Comparison of ENCODE assay signal across 1 cellular context in the genomic region with DNA sequence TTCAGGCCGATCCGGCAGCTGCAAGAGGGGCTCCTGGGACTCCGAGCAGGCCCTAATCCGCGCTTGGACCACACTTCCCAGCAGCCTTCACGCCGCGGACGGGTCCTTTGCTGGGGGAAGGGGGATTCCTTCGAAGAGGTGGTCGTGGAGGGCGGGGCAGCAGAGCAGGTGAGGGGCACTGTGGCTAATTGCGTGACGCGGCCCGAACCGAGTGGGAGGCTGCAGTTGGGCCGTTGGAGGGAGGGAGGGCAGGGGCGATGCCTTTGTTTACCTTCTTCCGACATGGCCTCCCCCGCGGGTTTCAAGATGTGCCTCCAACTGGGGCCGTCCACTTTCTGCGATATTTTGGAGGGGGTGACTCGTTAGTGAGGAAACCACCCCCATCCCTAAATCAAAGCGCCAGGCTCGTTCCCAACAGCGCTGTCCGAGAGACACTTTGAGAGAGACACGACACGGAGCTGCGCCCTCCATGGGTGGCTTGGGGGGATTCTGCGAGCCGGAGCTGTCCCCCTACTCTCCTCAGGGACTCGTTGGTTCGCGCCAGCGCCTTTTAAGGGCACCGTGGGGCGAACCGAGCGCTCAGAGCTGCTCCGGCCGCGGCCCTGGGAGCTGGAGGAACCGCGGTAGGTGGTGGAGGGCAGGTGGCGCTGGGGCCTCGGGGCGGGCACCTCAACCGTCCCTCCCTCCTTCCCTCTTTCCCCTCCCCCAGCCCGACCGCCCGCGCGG.
A peak's percentile ranks its signal among the peaks of the same experiment; 100 is the strongest.
TF ChIP-seq lines count a peak whose summit lies in the region.

A gene (plus strand): TSS at position 582 of the 726 bp plus-strand sequence. CDS start 3,070 bp downstream, outside the sequence.

TF ChIP-seq in HepG2, 621 proteins besides CTCF, POLR2A, EP300 and RAD21 (continued from another document and continues in another):
- TF ChIP-seq ATF7 (IDR thresholded peaks at IDR 0.05), result peak; percentile 90
- peak; percentile 87 for TF ChIP-seq ATF7 (CRISPR knock-in tag; IDR thresholded peaks at IDR 0.05)
- TF ChIP-seq ZNF292 (CRISPR knock-in tag; IDR thresholded peaks at IDR 0.05; ENCODE audit: borderline replicate concordance, low read depth), result no peak
- peak; percentile 73 for TF ChIP-seq FOXA1 (IDR thresholded peaks at IDR 0.05)
- peak; percentile 94 for TF ChIP-seq FOXA1 (CRISPR knock-in tag; IDR thresholded peaks at IDR 0.05)
- peak; percentile 99 for TF ChIP-seq POLR2AphosphoS5 (IDR thresholded peaks at IDR 0.05; ENCODE audit: low read depth, low read length)
- peak; percentile 61 for TF ChIP-seq NCOA2 (CRISPR knock-in tag; IDR thresholded peaks at IDR 0.05)
- TF ChIP-seq, protein P1, sequence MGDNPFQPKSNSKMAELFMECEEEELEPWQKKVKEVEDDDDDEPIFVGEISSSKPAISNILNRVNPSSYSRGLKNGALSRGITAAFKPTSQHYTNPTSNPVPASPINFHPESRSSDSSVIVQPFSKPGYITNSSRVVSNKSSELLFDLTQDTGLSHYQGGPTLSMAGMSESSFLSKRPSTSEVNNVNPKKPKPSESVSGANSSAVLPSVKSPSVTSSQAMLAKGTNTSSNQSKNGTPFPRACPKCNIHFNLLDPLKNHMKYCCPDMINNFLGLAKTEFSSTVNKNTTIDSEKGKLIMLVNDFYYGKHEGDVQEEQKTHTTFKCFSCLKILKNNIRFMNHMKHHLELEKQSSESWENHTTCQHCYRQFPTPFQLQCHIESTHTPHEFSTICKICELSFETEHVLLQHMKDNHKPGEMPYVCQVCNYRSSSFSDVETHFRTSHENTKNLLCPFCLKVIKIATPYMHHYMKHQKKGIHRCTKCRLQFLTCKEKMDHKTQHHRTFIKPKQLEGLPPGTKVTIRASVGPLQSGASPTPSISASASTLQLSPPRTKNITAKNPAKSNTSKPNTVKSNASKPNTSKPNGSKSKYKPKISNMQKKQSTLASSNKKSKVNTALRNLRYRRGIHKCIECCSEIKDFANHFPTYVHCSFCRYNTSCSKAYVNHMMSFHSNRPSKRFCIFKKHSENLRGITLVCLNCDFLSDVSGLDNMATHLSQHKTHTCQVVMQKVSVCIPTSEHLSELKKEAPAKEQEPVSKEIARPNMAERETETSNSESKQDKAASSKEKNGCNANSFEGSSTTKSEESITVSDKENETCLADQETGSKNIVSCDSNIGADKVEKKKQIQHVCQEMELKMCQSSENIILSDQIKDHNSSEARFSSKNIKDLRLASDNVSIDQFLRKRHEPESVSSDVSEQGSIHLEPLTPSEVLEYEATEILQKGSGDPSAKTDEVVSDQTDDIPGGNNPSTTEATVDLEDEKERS (CRISPR knock-in tag; IDR thresholded peaks at IDR 0.05), result no peak
- TF ChIP-seq ERF (CRISPR knock-in tag; IDR thresholded peaks at IDR 0.05), result peak; percentile 91
- TF ChIP-seq, protein P2, sequence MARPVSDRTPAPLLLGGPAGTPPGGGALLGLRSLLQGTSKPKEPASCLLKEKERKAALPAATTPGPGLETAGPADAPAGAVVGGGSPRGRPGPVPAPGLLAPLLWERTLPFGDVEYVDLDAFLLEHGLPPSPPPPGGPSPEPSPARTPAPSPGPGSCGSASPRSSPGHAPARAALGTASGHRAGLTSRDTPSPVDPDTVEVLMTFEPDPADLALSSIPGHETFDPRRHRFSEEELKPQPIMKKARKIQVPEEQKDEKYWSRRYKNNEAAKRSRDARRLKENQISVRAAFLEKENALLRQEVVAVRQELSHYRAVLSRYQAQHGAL (CRISPR knock-in tag; IDR thresholded peaks at IDR 0.05; ENCODE audit: not compliant biosample characterization), result no peak
- TF ChIP-seq ARNT (IDR thresholded peaks at IDR 0.05), result no peak
- TF ChIP-seq HOXA5 (CRISPR knock-in tag; IDR thresholded peaks at IDR 0.05), result peak; percentile 90; the same call in 1 of the 2 replicates
- TF ChIP-seq GFI1 (CRISPR knock-in tag; IDR thresholded peaks at IDR 0.05; ENCODE audit: borderline replicate concordance), result no peak; the same call in 1 of the 2 replicates
- peak; percentile 49; the same call in 1 of the 2 replicates for TF ChIP-seq PITX1 (CRISPR knock-in tag; IDR thresholded peaks at IDR 0.05)
- peak; percentile 84 for TF ChIP-seq MAF1 (CRISPR knock-in tag; IDR thresholded peaks at IDR 0.05; ENCODE audit: borderline replicate concordance)
- TF ChIP-seq TSC22D2 (CRISPR knock-in tag; IDR thresholded peaks at IDR 0.05; ENCODE audit: borderline replicate concordance), result peak; percentile 68; the same call in 1 of the 2 replicates
- TF ChIP-seq HES4 (CRISPR knock-in tag; IDR thresholded peaks at IDR 0.05; ENCODE audit: borderline replicate concordance), result peak; percentile 67; the same call in 1 of the 2 replicates
- no peak for TF ChIP-seq TCF12 (IDR thresholded peaks at IDR 0.05)
- TF ChIP-seq TCF12 (CRISPR knock-in tag; IDR thresholded peaks at IDR 0.05), result no peak; the same call in 1 of the 2 replicates
- TF ChIP-seq SP2 (CRISPR knock-in tag; IDR thresholded peaks at IDR 0.05), result no peak
- TF ChIP-seq ZNF577 (CRISPR knock-in tag; IDR thresholded peaks at IDR 0.05; ENCODE audit: borderline replicate concordance, low read depth), result no peak; the same call in 1 of the 2 replicates
- TF ChIP-seq ZNF446 (CRISPR knock-in tag; IDR thresholded peaks at IDR 0.05), result no peak
- TF ChIP-seq MED1 (CRISPR knock-in tag; IDR thresholded peaks at IDR 0.05), result peak; percentile 80
- peak; percentile 81; the same call in 1 of the 2 replicates for TF ChIP-seq TMF1 (CRISPR knock-in tag; IDR thresholded peaks at IDR 0.05; ENCODE audit: low read depth)
- TF ChIP-seq, protein P3, sequence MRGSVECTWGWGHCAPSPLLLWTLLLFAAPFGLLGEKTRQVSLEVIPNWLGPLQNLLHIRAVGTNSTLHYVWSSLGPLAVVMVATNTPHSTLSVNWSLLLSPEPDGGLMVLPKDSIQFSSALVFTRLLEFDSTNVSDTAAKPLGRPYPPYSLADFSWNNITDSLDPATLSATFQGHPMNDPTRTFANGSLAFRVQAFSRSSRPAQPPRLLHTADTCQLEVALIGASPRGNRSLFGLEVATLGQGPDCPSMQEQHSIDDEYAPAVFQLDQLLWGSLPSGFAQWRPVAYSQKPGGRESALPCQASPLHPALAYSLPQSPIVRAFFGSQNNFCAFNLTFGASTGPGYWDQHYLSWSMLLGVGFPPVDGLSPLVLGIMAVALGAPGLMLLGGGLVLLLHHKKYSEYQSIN (CRISPR knock-in tag; IDR thresholded peaks at IDR 0.05; ENCODE audit: borderline replicate concordance), result no peak
- TF ChIP-seq, protein P4, sequence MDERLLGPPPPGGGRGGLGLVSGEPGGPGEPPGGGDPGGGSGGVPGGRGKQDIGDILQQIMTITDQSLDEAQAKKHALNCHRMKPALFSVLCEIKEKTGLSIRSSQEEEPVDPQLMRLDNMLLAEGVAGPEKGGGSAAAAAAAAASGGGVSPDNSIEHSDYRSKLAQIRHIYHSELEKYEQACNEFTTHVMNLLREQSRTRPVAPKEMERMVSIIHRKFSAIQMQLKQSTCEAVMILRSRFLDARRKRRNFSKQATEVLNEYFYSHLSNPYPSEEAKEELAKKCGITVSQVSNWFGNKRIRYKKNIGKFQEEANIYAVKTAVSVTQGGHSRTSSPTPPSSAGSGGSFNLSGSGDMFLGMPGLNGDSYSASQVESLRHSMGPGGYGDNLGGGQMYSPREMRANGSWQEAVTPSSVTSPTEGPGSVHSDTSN (CRISPR knock-in tag; IDR thresholded peaks at IDR 0.05), result peak; percentile 13; the same call in 1 of the 2 replicates
- TF ChIP-seq ZNF44 (CRISPR knock-in tag; IDR thresholded peaks at IDR 0.05), result no peak
- peak; percentile 78 for TF ChIP-seq KAT8 (CRISPR knock-in tag; IDR thresholded peaks at IDR 0.05)
- no peak for TF ChIP-seq ZKSCAN5 (CRISPR knock-in tag; IDR thresholded peaks at IDR 0.05)
- TF ChIP-seq ZNF776 (CRISPR knock-in tag; IDR thresholded peaks at IDR 0.05), result 0 out of 2 replicates have a peak, but pooled peaks have one; percentile 56
- TF ChIP-seq, protein P5, sequence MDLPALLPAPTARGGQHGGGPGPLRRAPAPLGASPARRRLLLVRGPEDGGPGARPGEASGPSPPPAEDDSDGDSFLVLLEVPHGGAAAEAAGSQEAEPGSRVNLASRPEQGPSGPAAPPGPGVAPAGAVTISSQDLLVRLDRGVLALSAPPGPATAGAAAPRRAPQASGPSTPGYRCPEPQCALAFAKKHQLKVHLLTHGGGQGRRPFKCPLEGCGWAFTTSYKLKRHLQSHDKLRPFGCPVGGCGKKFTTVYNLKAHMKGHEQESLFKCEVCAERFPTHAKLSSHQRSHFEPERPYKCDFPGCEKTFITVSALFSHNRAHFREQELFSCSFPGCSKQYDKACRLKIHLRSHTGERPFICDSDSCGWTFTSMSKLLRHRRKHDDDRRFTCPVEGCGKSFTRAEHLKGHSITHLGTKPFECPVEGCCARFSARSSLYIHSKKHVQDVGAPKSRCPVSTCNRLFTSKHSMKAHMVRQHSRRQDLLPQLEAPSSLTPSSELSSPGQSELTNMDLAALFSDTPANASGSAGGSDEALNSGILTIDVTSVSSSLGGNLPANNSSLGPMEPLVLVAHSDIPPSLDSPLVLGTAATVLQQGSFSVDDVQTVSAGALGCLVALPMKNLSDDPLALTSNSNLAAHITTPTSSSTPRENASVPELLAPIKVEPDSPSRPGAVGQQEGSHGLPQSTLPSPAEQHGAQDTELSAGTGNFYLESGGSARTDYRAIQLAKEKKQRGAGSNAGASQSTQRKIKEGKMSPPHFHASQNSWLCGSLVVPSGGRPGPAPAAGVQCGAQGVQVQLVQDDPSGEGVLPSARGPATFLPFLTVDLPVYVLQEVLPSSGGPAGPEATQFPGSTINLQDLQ (CRISPR knock-in tag; IDR thresholded peaks at IDR 0.05), result no peak
- peak; percentile 91; the same call in 1 of the 2 replicates for TF ChIP-seq ZNF232 (CRISPR knock-in tag; IDR thresholded peaks at IDR 0.05; ENCODE audit: borderline replicate concordance)
- no peak for TF ChIP-seq GZF1 (CRISPR knock-in tag; IDR thresholded peaks at IDR 0.05)
- TF ChIP-seq, protein P6, sequence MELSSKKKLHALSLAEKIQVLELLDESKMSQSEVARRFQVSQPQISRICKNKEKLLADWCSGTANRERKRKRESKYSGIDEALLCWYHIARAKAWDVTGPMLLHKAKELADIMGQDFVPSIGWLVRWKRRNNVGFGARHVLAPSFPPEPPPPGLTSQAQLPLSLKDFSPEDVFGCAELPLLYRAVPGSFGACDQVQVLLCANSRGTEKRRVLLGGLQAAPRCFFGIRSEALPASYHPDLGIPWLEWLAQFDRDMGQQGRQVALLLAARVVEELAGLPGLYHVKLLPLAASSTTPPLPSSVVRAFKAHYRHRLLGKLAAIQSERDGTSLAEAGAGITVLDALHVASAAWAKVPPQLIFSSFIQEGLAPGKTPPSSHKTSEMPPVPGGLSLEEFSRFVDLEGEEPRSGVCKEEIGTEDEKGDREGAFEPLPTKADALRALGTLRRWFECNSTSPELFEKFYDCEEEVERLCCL (CRISPR knock-in tag; IDR thresholded peaks at IDR 0.05; ENCODE audit: borderline replicate concordance), result no peak
- no peak; the same call in 1 of the 2 replicates for TF ChIP-seq IRF2 (CRISPR knock-in tag; IDR thresholded peaks at IDR 0.05)
- TF ChIP-seq, protein P7, sequence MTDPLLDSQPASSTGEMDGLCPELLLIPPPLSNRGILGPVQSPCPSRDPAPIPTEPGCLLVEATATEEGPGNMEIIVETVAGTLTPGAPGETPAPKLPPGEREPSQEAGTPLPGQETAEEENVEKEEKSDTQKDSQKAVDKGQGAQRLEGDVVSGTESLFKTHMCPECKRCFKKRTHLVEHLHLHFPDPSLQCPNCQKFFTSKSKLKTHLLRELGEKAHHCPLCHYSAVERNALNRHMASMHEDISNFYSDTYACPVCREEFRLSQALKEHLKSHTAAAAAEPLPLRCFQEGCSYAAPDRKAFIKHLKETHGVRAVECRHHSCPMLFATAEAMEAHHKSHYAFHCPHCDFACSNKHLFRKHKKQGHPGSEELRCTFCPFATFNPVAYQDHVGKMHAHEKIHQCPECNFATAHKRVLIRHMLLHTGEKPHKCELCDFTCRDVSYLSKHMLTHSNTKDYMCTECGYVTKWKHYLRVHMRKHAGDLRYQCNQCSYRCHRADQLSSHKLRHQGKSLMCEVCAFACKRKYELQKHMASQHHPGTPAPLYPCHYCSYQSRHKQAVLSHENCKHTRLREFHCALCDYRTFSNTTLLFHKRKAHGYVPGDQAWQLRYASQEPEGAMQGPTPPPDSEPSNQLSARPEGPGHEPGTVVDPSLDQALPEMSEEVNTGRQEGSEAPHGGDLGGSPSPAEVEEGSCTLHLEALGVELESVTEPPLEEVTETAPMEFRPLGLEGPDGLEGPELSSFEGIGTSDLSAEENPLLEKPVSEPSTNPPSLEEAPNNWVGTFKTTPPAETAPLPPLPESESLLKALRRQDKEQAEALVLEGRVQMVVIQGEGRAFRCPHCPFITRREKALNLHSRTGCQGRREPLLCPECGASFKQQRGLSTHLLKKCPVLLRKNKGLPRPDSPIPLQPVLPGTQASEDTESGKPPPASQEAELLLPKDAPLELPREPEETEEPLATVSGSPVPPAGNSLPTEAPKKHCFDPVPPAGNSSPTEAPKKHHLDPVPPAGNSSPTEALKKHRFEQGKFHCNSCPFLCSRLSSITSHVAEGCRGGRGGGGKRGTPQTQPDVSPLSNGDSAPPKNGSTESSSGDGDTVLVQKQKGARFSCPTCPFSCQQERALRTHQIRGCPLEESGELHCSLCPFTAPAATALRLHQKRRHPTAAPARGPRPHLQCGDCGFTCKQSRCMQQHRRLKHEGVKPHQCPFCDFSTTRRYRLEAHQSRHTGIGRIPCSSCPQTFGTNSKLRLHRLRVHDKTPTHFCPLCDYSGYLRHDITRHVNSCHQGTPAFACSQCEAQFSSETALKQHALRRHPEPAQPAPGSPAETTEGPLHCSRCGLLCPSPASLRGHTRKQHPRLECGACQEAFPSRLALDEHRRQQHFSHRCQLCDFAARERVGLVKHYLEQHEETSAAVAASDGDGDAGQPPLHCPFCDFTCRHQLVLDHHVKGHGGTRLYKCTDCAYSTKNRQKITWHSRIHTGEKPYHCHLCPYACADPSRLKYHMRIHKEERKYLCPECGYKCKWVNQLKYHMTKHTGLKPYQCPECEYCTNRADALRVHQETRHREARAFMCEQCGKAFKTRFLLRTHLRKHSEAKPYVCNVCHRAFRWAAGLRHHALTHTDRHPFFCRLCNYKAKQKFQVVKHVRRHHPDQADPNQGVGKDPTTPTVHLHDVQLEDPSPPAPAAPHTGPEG (CRISPR knock-in tag; IDR thresholded peaks at IDR 0.05), result peak; percentile 87
- no peak for TF ChIP-seq RAD51 (IDR thresholded peaks at IDR 0.05; ENCODE audit: borderline replicate concordance)
- no peak for TF ChIP-seq NCOR1 (IDR thresholded peaks at IDR 0.05; ENCODE audit: borderline replicate concordance, low read length)
- no peak for TF ChIP-seq FLYWCH1 (CRISPR knock-in tag; IDR thresholded peaks at IDR 0.05)
- no peak for TF ChIP-seq ZNF720 (CRISPR knock-in tag; IDR thresholded peaks at IDR 0.05)
- TF ChIP-seq, protein P8, sequence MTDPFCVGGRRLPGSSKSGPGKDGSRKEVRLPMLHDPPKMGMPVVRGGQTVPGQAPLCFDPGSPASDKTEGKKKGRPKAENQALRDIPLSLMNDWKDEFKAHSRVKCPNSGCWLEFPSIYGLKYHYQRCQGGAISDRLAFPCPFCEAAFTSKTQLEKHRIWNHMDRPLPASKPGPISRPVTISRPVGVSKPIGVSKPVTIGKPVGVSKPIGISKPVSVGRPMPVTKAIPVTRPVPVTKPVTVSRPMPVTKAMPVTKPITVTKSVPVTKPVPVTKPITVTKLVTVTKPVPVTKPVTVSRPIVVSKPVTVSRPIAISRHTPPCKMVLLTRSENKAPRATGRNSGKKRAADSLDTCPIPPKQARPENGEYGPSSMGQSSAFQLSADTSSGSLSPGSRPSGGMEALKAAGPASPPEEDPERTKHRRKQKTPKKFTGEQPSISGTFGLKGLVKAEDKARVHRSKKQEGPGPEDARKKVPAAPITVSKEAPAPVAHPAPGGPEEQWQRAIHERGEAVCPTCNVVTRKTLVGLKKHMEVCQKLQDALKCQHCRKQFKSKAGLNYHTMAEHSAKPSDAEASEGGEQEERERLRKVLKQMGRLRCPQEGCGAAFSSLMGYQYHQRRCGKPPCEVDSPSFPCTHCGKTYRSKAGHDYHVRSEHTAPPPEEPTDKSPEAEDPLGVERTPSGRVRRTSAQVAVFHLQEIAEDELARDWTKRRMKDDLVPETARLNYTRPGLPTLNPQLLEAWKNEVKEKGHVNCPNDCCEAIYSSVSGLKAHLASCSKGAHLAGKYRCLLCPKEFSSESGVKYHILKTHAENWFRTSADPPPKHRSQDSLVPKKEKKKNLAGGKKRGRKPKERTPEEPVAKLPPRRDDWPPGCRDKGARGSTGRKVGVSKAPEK (CRISPR knock-in tag; IDR thresholded peaks at IDR 0.05; ENCODE audit: borderline replicate concordance), result 0 out of 2 replicates have a peak, but pooled peaks have one; percentile 13
